Comparison of ENCODE assay signal across 34 cellular contexts in genomic region chr15:37377428-37377827, GRCh38.
"Had no signal": no experiment of that assay in that cellular context is flagged by ENCODE, and none has a peak within 500 bp of the region (broad histone marks: within the 10 kb centered on the region; RNA-seq: fewer than 3 reads in every experiment).

No MANE protein-coding gene starts in this region.

- H3K27me3 ChIP-seq: MG63 had no signal

- H3K9ac ChIP-seq: KMS-11 had no signal

- H3K27ac ChIP-seq: KMS-11 had no signal

- H3K4me3 ChIP-seq: MG63 had no signal

- H3K4me2 ChIP-seq: KMS-11 had no signal

- H3K9me3 ChIP-seq: MG63 had no signal

- H3K36me3 ChIP-seq: MG63 had no signal

- DNase-seq: Karpas-422, Kasumi-1, MG63, MM.1S, MV-4-11, NCI-H1048, NCI-H1092, NCI-H1092 treated with DMSO at 0.1 percent for 48 hours, NCI-H1105, NCI-H1105 treated with DMSO at 0.1 percent for 48 hours, NCI-H1417, NCI-H1417 treated with DMSO at 0.1 percent for 48 hours, NCI-H1436, NCI-H1436 treated with DMSO at 0.1 percent for 48 hours, NCI-H146, NCI-H1694, NCI-H1694 treated with DMSO at 0.1 percent for 48 hours, NCI-H187, NCI-H187 treated with DMSO at 0.1 percent for 48 hours, NCI-H1930, NCI-H2029, NCI-H2029 treated with DMSO at 0.1 percent for 48 hours, NCI-H2081, NCI-H2081 treated with DMSO at 0.1 percent for 48 hours, NCI-H2107, NCI-H2171, NCI-H2171 treated with DMSO at 0.1 percent for 48 hours, NCI-H2227 treated with DMSO at 0.1 percent for 48 hours, NCI-H226, NCI-H345, NCI-H446, NCI-H446 treated with DMSO at 0.1 percent for 48 hours, NCI-H510A had no signal
